8 cellular contexts compared by ENCODE assay signal in the genomic region with DNA sequence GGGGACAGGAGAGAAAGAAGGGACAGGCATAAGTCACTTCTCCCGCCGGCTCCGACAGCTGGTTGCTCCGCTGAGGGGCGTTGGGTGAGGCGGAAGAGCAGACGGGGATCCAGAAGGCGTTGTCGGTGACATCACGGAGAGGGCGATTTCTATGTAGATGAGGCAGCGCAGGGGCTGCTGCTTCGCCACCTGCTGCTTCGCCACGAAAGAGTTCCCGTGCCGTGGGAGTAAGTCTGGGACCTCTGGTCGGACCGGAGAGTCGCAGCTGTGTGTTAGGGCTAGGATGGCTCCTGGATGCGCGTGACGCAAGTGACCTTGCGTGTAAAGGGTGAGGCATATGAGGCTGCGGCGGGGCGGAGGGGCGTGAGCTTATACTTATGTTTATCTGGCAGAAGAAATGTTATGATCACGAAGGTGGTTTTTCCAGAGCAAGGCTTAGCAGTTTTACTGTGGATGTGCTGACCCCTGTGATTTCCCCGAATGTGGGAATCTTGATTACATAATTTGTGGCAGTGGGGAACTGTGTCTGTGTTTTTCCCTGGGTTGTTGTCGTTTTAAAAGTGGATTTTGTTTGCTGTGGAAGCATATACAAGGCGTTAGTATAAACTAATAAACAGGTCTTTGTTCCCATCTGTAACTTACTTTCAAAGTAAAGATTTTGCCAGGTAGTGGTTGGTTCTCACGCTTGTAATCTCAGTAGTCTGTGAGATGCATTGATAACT. TPM values are rescaled to one million over a fixed set of nuclear protein-coding genes. Genes with fewer than 3 reads are reported as not detected.
DNase-seq lines count a peak whose midpoint lies in the region; ATAC-seq, FAIRE-seq and TF ChIP-seq lines count a peak whose summit lies in the region.
"Not testable (repeated sequence)": the region's sequence is repeated elsewhere in the genome, so short reads cannot be mapped to it uniquely, and the experiment has no call there.

No MANE protein-coding gene starts in this region.

- H3K27ac Mint-ChIP-seq in activated CD4-positive, alpha-beta T cell treated with anti-CD3 and anti-CD28 coated beads for 36 hours: peak overlapping the region; percentile 100
- peak overlapping the region; percentile 100 for H3K27ac Mint-ChIP-seq in central memory CD8-positive, alpha-beta T cell (ENCODE audit: low read depth)

- peak overlapping the region; percentile 81 for H3K4me3 Mint-ChIP-seq in activated CD4-positive, alpha-beta T cell treated with anti-CD3 and anti-CD28 coated beads for 36 hours
- H3K4me3 Mint-ChIP-seq in central memory CD8-positive, alpha-beta T cell: peak overlapping the region; percentile 88

- not testable (repeated sequence) for H3K9me3 ChIP-seq in kidney (ENCODE audit: control insufficient read depth in 1 of 2, low read length in 2 of 2); small intestine (ENCODE audit: control insufficient read depth, low read depth)

- intact Hi-C loops in activated CD4-positive, alpha-beta T cell treated with anti-CD3 and anti-CD28 coated beads for 36 hours (cut with DNase I, micrococcal nuclease): loop anchor here in 1 of 2 experiments (10.0 kb wide), 1 partner anchor 88 kb away; no protein-coding TSS in a partner anchor
- intact Hi-C loops in kidney (cut with DNase I): not testable (repeated sequence)

- DNase-seq in A172 (ENCODE audit: low spot score) (peak; percentile 90), NCI-H2227 treated with DMSO at 0.1 percent for 48 hours (lab: John Stamatoyannopoulos, UW) (peak; percentile 80), kidney (peak; percentile 90), small intestine (peak; percentile 71)
- peak; percentile 87 for DNase-seq in activated CD4-positive, alpha-beta T cell treated with anti-CD3 and anti-CD28 coated beads for 36 hours
- DNase-seq in central memory CD8-positive, alpha-beta T cell (ENCODE audit: low spot score in 2 of 2): peak; percentile 69 to 79

- not testable (repeated sequence) for H3K36me3 Mint-ChIP-seq in activated CD4-positive, alpha-beta T cell treated with anti-CD3 and anti-CD28 coated beads for 36 hours (ENCODE audit: low read depth)
- H3K36me3 Mint-ChIP-seq in central memory CD8-positive, alpha-beta T cell (ENCODE audit: insufficient read depth): peaks cover 19% of the 10 kb centered on the region

- not testable (repeated sequence) for H3K9me3 Mint-ChIP-seq in activated CD4-positive, alpha-beta T cell treated with anti-CD3 and anti-CD28 coated beads for 36 hours (ENCODE audit: low read depth); central memory CD8-positive, alpha-beta T cell

- H3K36me3 ChIP-seq in kidney (ENCODE audit: control insufficient read depth in 1 of 2, insufficient read depth in 2 of 2, low read length in 2 of 2); small intestine (ENCODE audit: control insufficient read depth in 2 of 2, insufficient read depth in 2 of 2, low read length in 2 of 2): not testable (repeated sequence)

- peaks cover 30% of the 10 kb centered on the region for H3K4me1 Mint-ChIP-seq in activated CD4-positive, alpha-beta T cell treated with anti-CD3 and anti-CD28 coated beads for 36 hours
- peaks cover 17% of the 10 kb centered on the region for H3K4me1 Mint-ChIP-seq in central memory CD8-positive, alpha-beta T cell

- H3K9ac ChIP-seq in kidney (ENCODE audit: low read length in 2 of 2): peak overlapping the region in 1 of 2 donors; percentile 58

- CTCF ChIA-PET in activated CD4-positive, alpha-beta T cell treated with anti-CD3 and anti-CD28 coated beads for 36 hours (lab: Charles Lee): not testable (repeated sequence)

- H3K27me3 ChIP-seq in small intestine (ENCODE audit: control insufficient read depth in 2 of 2, insufficient read depth in 2 of 2, low read length in 2 of 2): not testable (repeated sequence)

- not testable (repeated sequence) for H3K4me1 ChIP-seq in kidney (ENCODE audit: control insufficient read depth in 1 of 2, insufficient read depth in 1 of 2, low read depth in 1 of 2, low read length in 2 of 2); small intestine (ENCODE audit: control insufficient read depth in 2 of 2, insufficient read depth in 1 of 2, low read depth in 1 of 2, low read length in 1 of 2)

- H3K27ac ChIP-seq in kidney (ENCODE audit: low read depth in 2 of 2, low read length in 2 of 2): not testable (repeated sequence)
- peak overlapping the region; percentile 60 to 86 for H3K27ac ChIP-seq in small intestine (ENCODE audit: low read depth in 1 of 2, low read length in 1 of 2)

- FAIRE-seq in kidney (lab: Jason Lieb, UNC); small intestine (lab: Jason Lieb, UNC): not testable (repeated sequence)

- peak; percentile 82 for ATAC-seq in GM18868 (IDR thresholded peaks at IDR 0.05; ENCODE audit: unreplicated experiment)
- peak; percentile 70 for ATAC-seq in HG03039 (IDR thresholded peaks at IDR 0.05; ENCODE audit: unreplicated experiment)
- ATAC-seq in activated CD4-positive, alpha-beta T cell treated with anti-CD3 and anti-CD28 coated beads for 36 hours: peak; percentile 82
- ATAC-seq in central memory CD8-positive, alpha-beta T cell (replicated peaks; ENCODE audit: extremely low read depth, poor library complexity, severe bottlenecking): peak; percentile 74

- H3K27me3 Mint-ChIP-seq in activated CD4-positive, alpha-beta T cell treated with anti-CD3 and anti-CD28 coated beads for 36 hours; central memory CD8-positive, alpha-beta T cell: not testable (repeated sequence)

- 0 to 1% (median 1%) methylated on average over 26 to 32 of the region's 33 CpGs for WGBS in small intestine, 3 donors

- not testable (repeated sequence) for TF ChIP-seq CTCF in kidney (IDR thresholded peaks at IDR 0.05; ENCODE audit: borderline replicate concordance, extremely low read depth, insufficient read depth)

- POLR2A ChIA-PET in activated CD4-positive, alpha-beta T cell treated with anti-CD3 and anti-CD28 coated beads for 36 hours (lab: Charles Lee): interaction anchor here (1.0 kb wide), 1 partner anchor 91 kb away, joined by 16 read pairs; no protein-coding TSS in a partner anchor

- H3K4me3 ChIP-seq in kidney (ENCODE audit: low read length in 2 of 2) (peak overlapping the region; percentile 58 to 61), small intestine (ENCODE audit: low read depth in 1 of 2, low read length in 2 of 2) (peak overlapping the region in 1 of 2 donors; percentile 50)

RNA-seq across cellular contexts. Expression of a gene that starts 52.8 kb away (rescaled TPM):
- not detected in 2 replicates for total RNA-seq in A172 (2014; rRNA removed; shearing (Covaris generic))
- not detected for total RNA-seq in activated CD4-positive, alpha-beta T cell treated with anti-CD3 and anti-CD28 coated beads for 36 hours
- total RNA-seq in kidney: not detected
- polyA plus RNA-seq in kidney (ENCODE audit: insufficient read depth, low read depth, low replicate concordance): not detected
- polyA plus RNA-seq in small intestine: not detected
